Comparison of ENCODE assay signal across 8 cellular contexts in genomic region chr9:126781717-126782388, GRCh38. TPM values are rescaled to one million over a fixed set of nuclear protein-coding genes. Genes with fewer than 3 reads are reported as not detected.
DNase-seq lines count a peak whose midpoint lies in the region; ATAC-seq and TF ChIP-seq lines count a peak whose summit lies in the region.

No MANE protein-coding gene starts in this region.

- no peak overlapping the region for H3K27ac Mint-ChIP-seq in GM23338
- no peak overlapping the region for H3K27ac Mint-ChIP-seq in central memory CD8-positive, alpha-beta T cell (ENCODE audit: low read depth)

- no peaks in the 10 kb centered on the region for H3K79me2 ChIP-seq in GM23338 (replicated peaks; ENCODE audit: insufficient read depth)

- H3K4me3 ChIP-seq in GM23338, result peak overlapping the region; percentile 36; the same call in 1 of the 2 replicates
- H3K4me3 ChIP-seq in left lung, result no peak overlapping the region

- peak overlapping the region; percentile 98 for H2AFZ ChIP-seq in GM23338

- ATAC-seq in GM23338 (peak; percentile 88), left lung (peak; percentile 99)
- ATAC-seq in central memory CD8-positive, alpha-beta T cell (replicated peaks; ENCODE audit: extremely low read depth, poor library complexity, severe bottlenecking), result peak; percentile 68

- 0 out of 2 replicates have a peak, but pooled peaks cover 5% of the 10 kb centered on the region for H3K27me3 ChIP-seq in GM23338 (ENCODE audit: insufficient read depth)
- H3K27me3 ChIP-seq in left lung, result peaks cover 2 to 80% of the 10 kb centered on the region in 2 donors

- peak overlapping the region; percentile 73 for H3K4me2 ChIP-seq in GM23338

- H3K4me1 ChIP-seq in GM23338 (ENCODE audit: insufficient read depth) (no peaks in the 10 kb centered on the region), left lung (peaks cover 0 to 6% of the 10 kb centered on the region in 2 donors)

- no peak overlapping the region for H3K4me3 Mint-ChIP-seq in GM23338
- no peak overlapping the region for H3K4me3 Mint-ChIP-seq in central memory CD8-positive, alpha-beta T cell

- H3K36me3 ChIP-seq in GM23338 (ENCODE audit: insufficient read depth) (no peaks in the 10 kb centered on the region), left lung (no peaks in the 10 kb centered on the region)

- H3K4me1 Mint-ChIP-seq in GM23338, result 0 out of 3 replicates have a peak, but pooled peaks cover 3% of the 10 kb centered on the region
- H3K4me1 Mint-ChIP-seq in central memory CD8-positive, alpha-beta T cell, result no peaks in the 10 kb centered on the region

- peak; percentile 90 to 96 for TF ChIP-seq CTCF in GM23338 (conservative IDR thresholded peaks at IDR 0.05; ENCODE audit: low read depth in 2 of 2)
- peak; percentile 97 to 98 for TF ChIP-seq CTCF in left lung (IDR thresholded peaks at IDR 0.05)

- H4K20me1 ChIP-seq in GM23338 (replicated peaks; ENCODE audit: insufficient read depth), result no peaks in the 10 kb centered on the region

- H3K9me3 ChIP-seq in left lung, result no peaks in the 10 kb centered on the region

- no peaks in the 10 kb centered on the region for H3K9me3 Mint-ChIP-seq in GM23338
- H3K9me3 Mint-ChIP-seq in central memory CD8-positive, alpha-beta T cell, result no peaks in the 10 kb centered on the region

- H3K27ac ChIP-seq in GM23338 (ENCODE audit: low read depth) (no peak overlapping the region), left lung (no peak overlapping the region)

- DNase-seq in AG08395 (ENCODE audit: low spot score) (peak; percentile 82), GM23338 (ENCODE audit: low spot score) (peak; percentile 95), NCI-H446 treated with DMSO at 0.1 percent for 48 hours (lab: John Stamatoyannopoulos, UW) (peak; percentile 24), left lung (peak; percentile 74 to 93), KG1 (lab: John Stamatoyannopoulos, UW) (no peak)
- DNase-seq in activated CD4-positive, alpha-beta T cell treated with anti-CD3 and anti-CD28 coated beads for 24 hours (ENCODE audit: low read depth in 2 of 2), result peak; percentile 79 to 83
- peak; percentile 72 to 83 for DNase-seq in central memory CD8-positive, alpha-beta T cell (ENCODE audit: low spot score in 2 of 2)
- DNase-seq in stimulated activated CD4-positive, alpha-beta T cell treated with anti-CD3 and anti-CD28 coated beads, Interleukin-4, amount 100 ng/mL, for 24 hours, result peak; percentile 86

- H3K9me2 ChIP-seq in GM23338 (ENCODE audit: insufficient read depth), result no peaks in the 10 kb centered on the region

- peaks cover 10% of the 10 kb centered on the region for H3K27me3 Mint-ChIP-seq in GM23338 (ENCODE audit: insufficient read depth, low read depth, poor library complexity)
- peaks cover 41% of the 10 kb centered on the region for H3K27me3 Mint-ChIP-seq in central memory CD8-positive, alpha-beta T cell

- no peaks in the 10 kb centered on the region for H3K36me3 Mint-ChIP-seq in GM23338 (ENCODE audit: low read depth)
- H3K36me3 Mint-ChIP-seq in central memory CD8-positive, alpha-beta T cell (ENCODE audit: insufficient read depth), result no peaks in the 10 kb centered on the region

- intact Hi-C loops in left lung (cut with DNase I), result loop anchor here in 1 of 2 donors (5.0 to 10.0 kb wide), 2 partner anchors 75 to 167 kb away; partner anchors contain the start of gene LMX1B

- H3F3A ChIP-seq in GM23338 (replicated peaks; ENCODE audit: low read depth), result no peaks in the 10 kb centered on the region

TF ChIP-seq in GM23338, 12 proteins besides CTCF, POLR2A, EP300 and RAD21 (continues in another document):
- TF ChIP-seq NANOG (IDR thresholded peaks at IDR 0.05; ENCODE audit: borderline replicate concordance) (no peak), ZNF114 (CRISPR knock-in tag; IDR thresholded peaks at IDR 0.05) (no peak), ZNF462 (CRISPR knock-in tag; IDR thresholded peaks at IDR 0.05) (no peak), ETS1 (IDR thresholded peaks at IDR 0.05) (no peak), JUNB (IDR thresholded peaks at IDR 0.05; ENCODE audit: unreplicated experiment) (no peak), POLR2AphosphoS5 (IDR thresholded peaks at IDR 0.05; ENCODE audit: low read depth) (no peak), ZNF331 (CRISPR knock-in tag; IDR thresholded peaks at IDR 0.05; ENCODE audit: low read depth) (no peak)

RNA-seq across cellular contexts. Expression of gene ZBTB43, which starts 23.0 kb away (rescaled TPM):
- 11.8 and 12.7 TPM in 2 replicates for total RNA-seq in GM23338 (2014; rRNA removed; shearing (Covaris generic))
- polyA plus RNA-seq in GM23338 (2016; fragmentation: Nextera tagmentation; extraction: Ambion mirVana), result 8.8 and 9.7 TPM in 2 replicates
- 10 to 100 TPM; 20.8 to 28.3 TPM for total RNA-seq in left lung
